Comparison of ENCODE assay signal across 8 cellular contexts in the genomic region with DNA sequence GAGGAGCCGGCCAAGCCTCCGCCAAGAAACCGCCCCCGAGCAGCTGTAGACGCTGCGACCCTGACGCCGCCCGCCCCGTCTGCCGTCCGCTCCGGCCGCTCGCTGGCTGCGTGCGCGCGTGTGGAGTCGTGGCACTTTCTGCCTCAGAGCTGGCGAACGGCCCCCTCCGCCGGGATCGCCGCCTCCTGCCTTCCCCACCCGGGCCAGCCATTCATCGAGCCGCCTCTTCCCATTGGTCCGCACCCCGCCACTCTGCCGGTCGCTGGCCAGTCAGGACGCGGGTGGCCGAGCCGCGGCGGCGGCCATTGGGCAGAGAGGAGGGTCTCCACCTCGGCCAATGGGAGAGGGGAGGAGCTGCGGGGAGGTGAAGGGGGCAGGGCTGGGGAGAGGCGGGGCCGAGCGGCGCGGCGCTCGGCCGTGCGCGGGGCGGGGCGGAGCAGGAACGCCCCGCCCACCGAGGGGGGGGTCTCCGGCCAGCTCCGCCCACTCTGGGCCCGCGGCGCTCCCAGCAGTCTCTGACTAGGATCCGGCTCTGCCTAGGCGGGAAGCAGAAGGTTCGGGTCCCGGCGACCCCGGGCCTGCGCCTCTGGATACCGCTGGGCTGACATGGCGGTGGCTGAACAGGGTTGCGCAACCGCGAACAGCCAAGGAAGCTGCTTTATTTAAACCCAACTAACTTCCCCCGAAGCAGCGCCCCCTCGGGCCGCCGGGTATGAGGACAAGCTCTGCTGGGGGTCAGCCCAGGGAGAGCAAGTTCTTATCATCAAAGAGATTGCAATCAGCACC.
A peak's percentile ranks its signal among the peaks of the same experiment; 100 is the strongest.
DNase-seq lines count a peak whose midpoint lies in the region; ATAC-seq and FAIRE-seq lines count a peak whose summit lies in the region.

A gene with protein sequence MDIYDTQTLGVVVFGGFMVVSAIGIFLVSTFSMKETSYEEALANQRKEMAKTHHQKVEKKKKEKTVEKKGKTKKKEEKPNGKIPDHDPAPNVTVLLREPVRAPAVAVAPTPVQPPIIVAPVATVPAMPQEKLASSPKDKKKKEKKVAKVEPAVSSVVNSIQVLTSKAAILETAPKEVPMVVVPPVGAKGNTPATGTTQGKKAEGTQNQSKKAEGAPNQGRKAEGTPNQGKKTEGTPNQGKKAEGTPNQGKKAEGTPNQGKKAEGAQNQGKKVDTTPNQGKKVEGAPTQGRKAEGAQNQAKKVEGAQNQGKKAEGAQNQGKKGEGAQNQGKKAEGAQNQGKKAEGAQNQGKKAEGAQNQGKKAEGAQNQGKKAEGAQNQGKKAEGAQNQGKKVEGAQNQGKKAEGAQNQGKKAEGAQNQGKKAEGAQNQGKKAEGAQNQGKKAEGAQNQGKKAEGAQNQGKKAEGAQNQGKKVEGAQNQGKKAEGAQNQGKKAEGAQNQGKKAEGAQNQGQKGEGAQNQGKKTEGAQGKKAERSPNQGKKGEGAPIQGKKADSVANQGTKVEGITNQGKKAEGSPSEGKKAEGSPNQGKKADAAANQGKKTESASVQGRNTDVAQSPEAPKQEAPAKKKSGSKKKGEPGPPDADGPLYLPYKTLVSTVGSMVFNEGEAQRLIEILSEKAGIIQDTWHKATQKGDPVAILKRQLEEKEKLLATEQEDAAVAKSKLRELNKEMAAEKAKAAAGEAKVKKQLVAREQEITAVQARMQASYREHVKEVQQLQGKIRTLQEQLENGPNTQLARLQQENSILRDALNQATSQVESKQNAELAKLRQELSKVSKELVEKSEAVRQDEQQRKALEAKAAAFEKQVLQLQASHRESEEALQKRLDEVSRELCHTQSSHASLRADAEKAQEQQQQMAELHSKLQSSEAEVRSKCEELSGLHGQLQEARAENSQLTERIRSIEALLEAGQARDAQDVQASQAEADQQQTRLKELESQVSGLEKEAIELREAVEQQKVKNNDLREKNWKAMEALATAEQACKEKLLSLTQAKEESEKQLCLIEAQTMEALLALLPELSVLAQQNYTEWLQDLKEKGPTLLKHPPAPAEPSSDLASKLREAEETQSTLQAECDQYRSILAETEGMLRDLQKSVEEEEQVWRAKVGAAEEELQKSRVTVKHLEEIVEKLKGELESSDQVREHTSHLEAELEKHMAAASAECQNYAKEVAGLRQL (N-terminal part only) (minus strand): TSS at position 140 of the 786 bp plus-strand sequence. CDS start 21,735 bp downstream, outside the sequence.

- peak within 1 kb of the TSS; percentile 88 for H3K4me3 ChIP-seq in BLaER1

- DNase-seq in GM19239 (ENCODE audit: insufficient read length, low spot score) = peak; percentile 99
- DNase-seq in NCI-H524 (lab: John Stamatoyannopoulos, UW) = peak; percentile 97 to 98
- peak; percentile 92 to 94 for DNase-seq in activated CD4-positive, alpha-beta T cell treated with anti-CD3 and anti-CD28 coated beads for 4 hours
- DNase-seq in kidney tubule cell (ENCODE audit: low spot score) = peak; percentile 99
- peak; percentile 83 to 95 (median 88) for DNase-seq in stimulated activated CD4-positive, alpha-beta T cell treated with anti-CD3 and anti-CD28 coated beads, Interleukin-1b, Interleukin-23, amount 100 ng/mL, for 24 hours (ENCODE audit: low read depth in 4 of 4, low spot score in 1 of 4)

- peaks cover 38% of the 10 kb centered on the region for H4K20me1 ChIP-seq in BLaER1

- H3K27ac ChIP-seq in BLaER1 (peak within 1 kb of the TSS; percentile 91), cingulate gyrus (ENCODE audit: low read depth, low read length) (peak within 1 kb of the TSS; percentile 56)

- peak within 1 kb of the TSS; percentile 94 for H3K9ac ChIP-seq in BLaER1

- FAIRE-seq in GM19239 (lab: Jason Lieb, UNC) = peak; percentile 90

- peaks cover 32% of the 10 kb centered on the region for H3K4me1 ChIP-seq in BLaER1

- H3K9me3 ChIP-seq in BLaER1 = no peaks in the 10 kb centered on the region

- peaks cover 21% of the 10 kb centered on the region for H3K36me3 ChIP-seq in BLaER1

- peak; percentile 82 for ATAC-seq in HG03457 (IDR thresholded peaks at IDR 0.05; ENCODE audit: unreplicated experiment)

- peak within 1 kb of the TSS; percentile 97 for H3K4me2 ChIP-seq in BLaER1

- H3K27me3 ChIP-seq in BLaER1 = no peaks in the 10 kb centered on the region

Comparison
In these comparisons a context has a peak if more than half of its experiments do, and no peak if none do; other contexts are left out.
1. Peak in every context shown above with its lines: DNase-seq, ATAC-seq, H3K4me3 ChIP-seq and H3K27ac ChIP-seq.